In genomic region chr6:12698298-12698697, GRCh38 we compare ENCODE assay signal across 20 cellular contexts.
"Had no signal": no experiment of that assay in that cellular context is flagged by ENCODE, and none has a peak within 500 bp of the region (broad histone marks: within the 10 kb centered on the region; RNA-seq: fewer than 3 reads in every experiment).

No MANE protein-coding gene starts in this region.

- DNase-seq: stimulated activated CD4-positive, alpha-beta T cell treated with anti-CD3 and anti-CD28 coated beads, Interleukin-2, amount 100 ng/mL, for 48 hours; stimulated activated CD4-positive, alpha-beta T cell treated with anti-CD3 and anti-CD28 coated beads, Interleukin-4, amount 100 ng/mL, for 1 hour; stimulated activated CD4-positive, alpha-beta T cell treated with anti-CD3 and anti-CD28 coated beads, Interleukin-4, amount 100 ng/mL, for 24 hours; stimulated activated CD4-positive, alpha-beta T cell treated with anti-CD3 and anti-CD28 coated beads, Interleukin-4, amount 100 ng/mL, for 4 hours; stimulated activated CD8-positive, alpha-beta memory T cell treated with anti-CD3 and anti-CD28 coated beads, Interleukin-4, amount 100 ng/mL, for 48 hours; stimulated activated naive B cell treated with anti-CD40 and anti-IgM and Interleukin-4, amounts not matched to agents 10 μg/mL and 1 μg/mL and 100 μg/mL, for 72 hours; stimulated activated naive CD4-positive, alpha-beta T cell; stimulated activated naive CD4-positive, alpha-beta T cell treated with Interleukin-2 at 50 U/mL for 16 hours; stimulated activated naive CD8-positive, alpha-beta T cell treated with anti-CD3 and anti-CD28 coated beads, Interleukin-15, amount 100 ng/mL, for 72 hours; stimulated activated naive CD8-positive, alpha-beta T cell treated with anti-CD3 and anti-CD28 coated beads, Interleukin-15, Interleukin-2, amounts not matched to agents 100 U/mL and 50 U/mL, for 24 hours; stomach; substantia nigra; testis; thyroid gland; tibial artery; transverse colon; trophoblast cell; upper lobe of left lung; upper lobe of right lung; uterus had no signal
